In the genomic region with DNA sequence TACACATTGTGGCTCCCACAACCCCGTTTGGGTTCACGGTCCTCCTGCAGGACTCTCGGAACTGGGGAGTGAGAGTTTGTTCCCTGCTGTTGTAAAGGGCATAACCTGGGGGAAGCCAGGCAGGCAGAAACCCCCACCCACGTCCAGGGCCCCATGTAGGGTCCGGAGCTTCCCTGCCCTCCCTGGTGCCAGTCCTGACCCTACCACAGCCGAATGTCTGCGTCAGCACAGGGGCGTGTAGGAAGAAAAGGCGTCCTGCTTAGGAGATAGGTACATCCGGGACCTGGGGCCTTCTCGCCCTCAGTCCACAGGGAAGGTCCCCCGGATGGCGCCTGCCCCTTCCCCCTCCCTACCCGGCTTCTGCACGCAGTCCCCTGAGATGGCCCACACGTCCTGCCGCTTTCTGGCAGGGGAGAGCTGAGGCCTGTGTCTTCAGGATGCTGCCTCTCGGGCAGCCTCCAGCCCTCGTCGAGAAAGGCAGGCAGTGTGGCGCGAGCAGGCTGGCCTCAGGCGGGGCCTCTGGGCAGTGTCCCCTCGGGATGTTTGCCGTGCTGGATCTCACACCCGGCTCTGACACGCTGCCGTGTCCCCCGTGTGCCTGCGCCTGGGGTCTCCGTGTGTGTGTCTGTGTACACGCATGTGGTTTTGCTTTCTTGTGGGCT, we compare ENCODE assay signal across 25 cellular contexts. TPM values are rescaled to one million over a fixed set of nuclear protein-coding genes. Genes with fewer than 3 reads are reported as not detected.
A peak's percentile ranks its signal among the peaks of the same experiment; 100 is the strongest.
DNase-seq lines count a peak whose midpoint lies in the region; FAIRE-seq and TF ChIP-seq lines count a peak whose summit lies in the region.
"Had no signal": no experiment of that assay in that cellular context is flagged by ENCODE, and none has a peak within 500 bp of the region (broad histone marks: within the 10 kb centered on the region; RNA-seq: fewer than 3 reads in every experiment).

No MANE protein-coding gene starts in this region.

- intact Hi-C loops in CD4-positive, alpha-beta memory T cell (cut with micrococcal nuclease) = no loop called here
- intact Hi-C loops in kidney (cut with DNase I) = no loop called here
- intact Hi-C loops in posterior vena cava (cut with DNase I) = no loop called here

- H3K4me1 Mint-ChIP-seq in CD4-positive, alpha-beta memory T cell = peaks cover 5 to 41% (median 12%) of the 10 kb centered on the region in 4 donors
- H3K4me1 Mint-ChIP-seq: CD14-positive monocyte had no signal

- peaks cover 87% of the 10 kb centered on the region for H3K4me1 ChIP-seq in BLaER1
- no peaks in the 10 kb centered on the region for H3K4me1 ChIP-seq in CD4-positive, alpha-beta memory T cell (ENCODE audit: insufficient read depth, low read length)
- peaks cover 4 to 14% of the 10 kb centered on the region in 2 donors for H3K4me1 ChIP-seq in kidney (ENCODE audit: control insufficient read depth in 1 of 2, insufficient read depth in 1 of 2, low read depth in 1 of 2, low read length in 2 of 2)
- H3K4me1 ChIP-seq in hepatocyte (ENCODE audit: insufficient read depth) = no peaks in the 10 kb centered on the region
- H3K4me1 ChIP-seq: A549 had no signal

- peak overlapping the region; percentile 76 for H3K9ac ChIP-seq in BLaER1
- H3K9ac ChIP-seq in kidney (ENCODE audit: low read length in 2 of 2) = no peak overlapping the region
- H3K9ac ChIP-seq: KMS-11, SK-N-SH had no signal

- 97% methylated on average over 32 of the region's 32 CpGs for WGBS in hepatocyte (ENCODE audit: low lambda C conversion rate, missing lambda C conversion rate)

- no peaks in the 10 kb centered on the region for H3K9me3 ChIP-seq in BLaER1
- H3K9me3 ChIP-seq in CD4-positive, alpha-beta memory T cell (ENCODE audit: control insufficient read depth in 1 of 2, low read length in 2 of 2) = no peaks in the 10 kb centered on the region
- H3K9me3 ChIP-seq in kidney (ENCODE audit: control insufficient read depth in 1 of 2, low read length in 2 of 2) = no peaks in the 10 kb centered on the region
- H3K9me3 ChIP-seq in hepatocyte (ENCODE audit: low read depth) = no peaks in the 10 kb centered on the region
- H3K9me3 ChIP-seq: A549, SK-N-SH had no signal

- peaks cover 37% of the 10 kb centered on the region for H3K36me3 ChIP-seq in BLaER1
- H3K36me3 ChIP-seq in CD4-positive, alpha-beta memory T cell (ENCODE audit: insufficient read depth, low read length) = no peaks in the 10 kb centered on the region
- no peaks in the 10 kb centered on the region for H3K36me3 ChIP-seq in kidney (ENCODE audit: control insufficient read depth in 1 of 2, insufficient read depth in 2 of 2, low read length in 2 of 2)
- no peaks in the 10 kb centered on the region for H3K36me3 ChIP-seq in hepatocyte (replicated peaks; ENCODE audit: insufficient read depth, low read depth)

- peak overlapping the region in 6 of 7 donors; percentile 32 to 73 (median 65) for H3K27ac Mint-ChIP-seq in CD4-positive, alpha-beta memory T cell
- H3K27ac Mint-ChIP-seq: GM23338, HFFc6 had no signal

- H3K4me2 ChIP-seq in BLaER1 = peak overlapping the region; percentile 96
- H3K4me2 ChIP-seq in hepatocyte = no peak overlapping the region
- H3K4me2 ChIP-seq: A549, GM23338, KMS-11, SK-N-SH had no signal

- H3K4me3 ChIP-seq in BLaER1 = peak overlapping the region; percentile 54
- H3K4me3 ChIP-seq in CD4-positive, alpha-beta memory T cell (ENCODE audit: low read length in 2 of 2) = no peak overlapping the region
- H3K4me3 ChIP-seq in kidney (ENCODE audit: low read length in 2 of 2) = no peak overlapping the region
- no peak overlapping the region for H3K4me3 ChIP-seq in hepatocyte
- H3K4me3 ChIP-seq: A549, GM23338 had no signal

- no peaks in the 10 kb centered on the region for H3K27me3 Mint-ChIP-seq in CD4-positive, alpha-beta memory T cell

- H3K9me3 Mint-ChIP-seq in CD4-positive, alpha-beta memory T cell = no peaks in the 10 kb centered on the region
- H3K9me3 Mint-ChIP-seq: CD14-positive monocyte, GM23338, H9, HFFc6 had no signal

- FAIRE-seq in kidney (lab: Jason Lieb, UNC) = no peak
- FAIRE-seq: A549, HTR-8/SVneo had no signal

- CTCF ChIA-PET in CD4-positive, alpha-beta memory T cell (lab: Charles Lee; ENCODE audit: partially characterized antibody) = no interaction called here

- H3K9me2 ChIP-seq in hepatocyte (replicated peaks; ENCODE audit: insufficient read depth) = no peaks in the 10 kb centered on the region
- H3K9me2 ChIP-seq: SK-N-SH had no signal

- H3K36me3 Mint-ChIP-seq in CD4-positive, alpha-beta memory T cell = peaks cover 0 to 10% of the 10 kb centered on the region in 2 donors

- H3K79me2 ChIP-seq in hepatocyte = peaks cover 51% of the 10 kb centered on the region

- H3K4me3 Mint-ChIP-seq in CD4-positive, alpha-beta memory T cell = no peak overlapping the region
- H3K4me3 Mint-ChIP-seq: CD14-positive monocyte, GM23338, H9, HFFc6 had no signal

- DNase-seq in CD4-positive, alpha-beta memory T cell = no peak
- peak; percentile 72 for DNase-seq in kidney
- DNase-seq in posterior vena cava (ENCODE audit: low spot score) = peak; percentile 78
- no peak for DNase-seq in NCI-H146 (lab: John Stamatoyannopoulos, UW)
- no peak for DNase-seq in GF-D8 (lab: John Stamatoyannopoulos, UW)
- no peak for DNase-seq in hepatocyte (ENCODE audit: low spot score)
- DNase-seq: AML-193, H9, HFFc6, NCI-H1092, NCI-H1417 treated with DMSO at 0.1 percent for 48 hours, NCI-H187, NCI-H2081 treated with DMSO at 0.1 percent for 48 hours, NCI-H2171, NCI-H226, NCI-H510A, NCI-H69, SK-N-SH, SW 1271 had no signal

- H3K27ac ChIP-seq in BLaER1 = peak overlapping the region; percentile 81
- no peak overlapping the region for H3K27ac ChIP-seq in CD4-positive, alpha-beta memory T cell (ENCODE audit: low read depth, low read length)
- H3K27ac ChIP-seq in kidney (ENCODE audit: low read depth in 2 of 2, low read length in 2 of 2) = no peak overlapping the region
- no peak overlapping the region for H3K27ac ChIP-seq in hepatocyte
- H3K27ac ChIP-seq: A549, KMS-11 had no signal

- no peaks in the 10 kb centered on the region for H3K27me3 ChIP-seq in BLaER1
- H3K27me3 ChIP-seq in CD4-positive, alpha-beta memory T cell (ENCODE audit: insufficient read depth, low read length) = no peaks in the 10 kb centered on the region
- H3K27me3 ChIP-seq in hepatocyte = no peaks in the 10 kb centered on the region

- no peak overlapping the region for H2AFZ ChIP-seq in hepatocyte
- H2AFZ ChIP-seq: GM23338 had no signal

- POLR2A ChIA-PET in CD4-positive, alpha-beta memory T cell (lab: Charles Lee; ENCODE audit: partially characterized antibody) = no interaction called here

- no peak for TF ChIP-seq CTCF in kidney (IDR thresholded peaks at IDR 0.05; ENCODE audit: borderline replicate concordance, extremely low read depth, insufficient read depth)
- TF ChIP-seq CTCF in hepatocyte (IDR thresholded peaks at IDR 0.05; ENCODE audit: poor library complexity) = no peak

- H4K20me1 ChIP-seq in BLaER1 (peaks cover 93% of the 10 kb centered on the region), hepatocyte (ENCODE audit: insufficient read depth, poor library complexity, severe bottlenecking) (peaks cover 43% of the 10 kb centered on the region)

RNA-seq across cellular contexts. Expression of a gene that starts 19.1 kb away (rescaled TPM):
- total RNA-seq in CD4-positive, alpha-beta memory T cell = 100 to 1,000 TPM; 142 to 144 TPM
- polyA plus RNA-seq in CD4-positive, alpha-beta memory T cell = 10 to 100 TPM; 11.3 to 56.7 TPM
- total RNA-seq in kidney (66.2 TPM), posterior vena cava (10 to 100 TPM; 30.2 to 36.9 TPM), hepatocyte (44.8 and 56.8 TPM in 2 replicates)
- polyA plus RNA-seq in kidney (ENCODE audit: insufficient read depth, low read depth, low replicate concordance) (33.1 TPM), hepatocyte (82.5 and 82.7 TPM in 2 replicates)

RNA-seq across cellular contexts. Expression of a gene that starts 54.9 kb away (rescaled TPM):
- total RNA-seq in CD4-positive, alpha-beta memory T cell = 1 to 10 TPM; 3.7 to 4.9 TPM
- 1 to 10 TPM; 1.4 to 3.9 TPM for polyA plus RNA-seq in CD4-positive, alpha-beta memory T cell
- total RNA-seq in kidney (10.3 TPM), posterior vena cava (1 to 10 TPM; 3.0 to 3.6 TPM), hepatocyte (2.4 and 5.3 TPM in 2 replicates)
- polyA plus RNA-seq in kidney (ENCODE audit: insufficient read depth, low read depth, low replicate concordance) (6.1 TPM), hepatocyte (11.0 and 11.6 TPM in 2 replicates)

RNA-seq across cellular contexts. Expression of a gene that starts 54.9 kb away (rescaled TPM):
- total RNA-seq in CD4-positive, alpha-beta memory T cell = 10 to 100 TPM; 23.4 to 29.1 TPM
- polyA plus RNA-seq in CD4-positive, alpha-beta memory T cell = 10 to 100 TPM in 1 of 2 donors, 1 to 10 TPM in 1; 9.8 to 15.5 TPM
- total RNA-seq in kidney (90.1 TPM), posterior vena cava (10 to 100 TPM; 35.6 to 36.6 TPM), hepatocyte (69.3 and 77.2 TPM in 2 replicates)
- polyA plus RNA-seq in kidney (ENCODE audit: insufficient read depth, low read depth, low replicate concordance) (49.5 TPM), hepatocyte (89.8 and 103 TPM in 2 replicates)

RNA-seq across cellular contexts. Expression of a gene that starts 55.5 kb away (rescaled TPM):
- total RNA-seq in CD4-positive, alpha-beta memory T cell = 10 to 100 TPM; 52.2 to 59.4 TPM
- 1 to 10 TPM; 2.8 to 6.6 TPM for polyA plus RNA-seq in CD4-positive, alpha-beta memory T cell
- total RNA-seq in kidney (70.3 TPM), posterior vena cava (10 to 100 TPM; 44.6 to 52.1 TPM), hepatocyte (56.4 and 62.1 TPM in 2 replicates)
- polyA plus RNA-seq in kidney (ENCODE audit: insufficient read depth, low read depth, low replicate concordance) (57.0 TPM), hepatocyte (71.1 and 76.0 TPM in 2 replicates)

Comparison
In these comparisons a context has a peak if more than half of its experiments do, and no peak if none do; other contexts are left out.
1. DNase-seq: peak in kidney (single experiment) and posterior vena cava (single experiment); none in CD4-positive, alpha-beta memory T cell (0 of 5), NCI-H146 (single experiment), GF-D8 (single experiment) and hepatocyte (single experiment).